1 cellular context compared by ENCODE assay signal in the genomic region with DNA sequence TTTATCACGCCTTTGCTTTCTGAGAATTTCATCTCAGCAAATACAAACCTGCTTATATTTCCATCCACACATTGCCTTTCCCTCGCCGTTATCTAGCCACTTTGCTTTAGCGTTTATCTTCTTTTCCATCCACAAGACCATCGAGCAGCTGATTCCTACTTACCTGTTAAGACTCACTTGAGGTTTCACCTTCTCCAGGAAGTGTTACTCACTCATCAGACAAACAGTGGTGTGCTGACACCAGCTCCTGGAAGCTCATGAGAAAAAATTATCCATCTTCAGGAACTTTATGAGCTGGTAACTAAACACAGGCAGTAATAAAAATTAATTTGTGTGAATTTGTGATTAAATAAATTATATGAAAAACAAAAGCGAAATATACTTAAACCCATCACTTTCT.
TF ChIP-seq lines count a peak whose summit lies in the region.

No MANE protein-coding gene starts in this region.

TF ChIP-seq in endothelial cell of umbilical vein, 7 proteins besides CTCF, POLR2A, EP300 and RAD21:
- TF ChIP-seq GATA2 (IDR thresholded peaks at IDR 0.05; ENCODE audit: insufficient read depth, insufficient read length, low read depth, low read length) (no peak), MYC (IDR thresholded peaks at IDR 0.05; ENCODE audit: low read depth, low read length) (no peak), POLR2AphosphoS5 (IDR thresholded peaks at IDR 0.05; ENCODE audit: insufficient read depth, low read depth, low read length) (no peak), JUN (IDR thresholded peaks at IDR 0.05; ENCODE audit: borderline replicate concordance, insufficient read depth, insufficient read length, low read depth) (no peak), FOS (IDR thresholded peaks at IDR 0.05; ENCODE audit: borderline replicate concordance, insufficient read depth, low read length) (no peak), EZH2 (IDR thresholded peaks at IDR 0.05; ENCODE audit: borderline replicate concordance, low read depth, low read length, severe bottlenecking) (no peak)
- TF ChIP-seq, protein P1, sequence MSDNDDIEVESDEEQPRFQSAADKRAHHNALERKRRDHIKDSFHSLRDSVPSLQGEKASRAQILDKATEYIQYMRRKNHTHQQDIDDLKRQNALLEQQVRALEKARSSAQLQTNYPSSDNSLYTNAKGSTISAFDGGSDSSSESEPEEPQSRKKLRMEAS (IDR thresholded peaks at IDR 0.05; ENCODE audit: insufficient read depth, insufficient read length), result no peak
TF ChIP-seq in endothelial cell of umbilical vein: peak in this region for 0.
